In genomic region chr10:128211953-128212727, GRCh38 we compare ENCODE assay signal across 8 cellular contexts.
DNase-seq lines count a peak whose midpoint lies in the region; ATAC-seq and TF ChIP-seq lines count a peak whose summit lies in the region.

No MANE protein-coding gene starts in this region.

- TF ChIP-seq POLR2A in vagina (IDR thresholded peaks at IDR 0.05) = no peak

- H3K27me3 ChIP-seq in rectal smooth muscle tissue (ENCODE audit: control insufficient read depth, insufficient read depth, low read length) (no peaks in the 10 kb centered on the region), vagina (no peaks in the 10 kb centered on the region)

- H3K9me3 ChIP-seq in vagina = no peaks in the 10 kb centered on the region

- intact Hi-C loops in left cardiac atrium (cut with DNase I) (no loop called here), vagina (cut with DNase I) (no loop called here)

- H3K27ac ChIP-seq in rectal smooth muscle tissue (ENCODE audit: low read depth, low read length) (no peak overlapping the region), vagina (no peak overlapping the region)

- no peak overlapping the region for H3K27ac Mint-ChIP-seq in activated naive CD8-positive, alpha-beta T cell treated with anti-CD3 and anti-CD28 coated beads for 36 hours

- ATAC-seq in HG02588 (IDR thresholded peaks at IDR 0.05; ENCODE audit: unreplicated experiment) = peak; percentile 93
- ATAC-seq in left cardiac atrium = peak; percentile 86 to 88

- no peak overlapping the region for H3K9ac ChIP-seq in rectal smooth muscle tissue (ENCODE audit: low read length)

- peak overlapping the region; percentile 34 for H3K4me3 ChIP-seq in rectal smooth muscle tissue (ENCODE audit: low read length)
- no peak overlapping the region for H3K4me3 ChIP-seq in vagina

- H3K36me3 Mint-ChIP-seq in activated naive CD8-positive, alpha-beta T cell treated with anti-CD3 and anti-CD28 coated beads for 36 hours = no peaks in the 10 kb centered on the region

- H3K9me3 Mint-ChIP-seq in activated naive CD8-positive, alpha-beta T cell treated with anti-CD3 and anti-CD28 coated beads for 36 hours = no peaks in the 10 kb centered on the region

- no peaks in the 10 kb centered on the region for H3K4me1 ChIP-seq in rectal smooth muscle tissue (ENCODE audit: control insufficient read depth, insufficient read depth, low read length)
- H3K4me1 ChIP-seq in vagina = peaks cover 4% of the 10 kb centered on the region

- H3K27me3 Mint-ChIP-seq in activated naive CD8-positive, alpha-beta T cell treated with anti-CD3 and anti-CD28 coated beads for 36 hours = peaks cover 4% of the 10 kb centered on the region

- peaks cover 12% of the 10 kb centered on the region for H3K4me1 Mint-ChIP-seq in activated naive CD8-positive, alpha-beta T cell treated with anti-CD3 and anti-CD28 coated beads for 36 hours

- H3K4me3 Mint-ChIP-seq in activated naive CD8-positive, alpha-beta T cell treated with anti-CD3 and anti-CD28 coated beads for 36 hours = peak overlapping the region; percentile 65

- TF ChIP-seq CTCF in GM12874 (IDR thresholded peaks at IDR 0.05; ENCODE audit: insufficient read depth, low read depth, low read length) (peak; percentile 99), vagina (IDR thresholded peaks at IDR 0.05) (peak; percentile 47 to 75 (median 56))

- peak; percentile 88 for DNase-seq in NAMALWA (ENCODE audit: low spot score)
- DNase-seq in SW 1271 (lab: John Stamatoyannopoulos, UW) = peak; percentile 26 to 42
- peak; percentile 88 for DNase-seq in activated naive CD8-positive, alpha-beta T cell treated with anti-CD3 and anti-CD28 coated beads for 36 hours
- peak; percentile 84 for DNase-seq in left cardiac atrium
- peak in 1 of 2 donors; percentile 95 for DNase-seq in vagina (ENCODE audit: extremely low spot score in 2 of 2)

- H3K36me3 ChIP-seq in rectal smooth muscle tissue (ENCODE audit: control insufficient read depth, insufficient read depth, low read length) (no peaks in the 10 kb centered on the region), vagina (no peaks in the 10 kb centered on the region)
